ENCODE assay signal across 10 cellular contexts in genomic region chr10:79984851-79985250, GRCh38. TPM values are rescaled to one million over a fixed set of nuclear protein-coding genes. Genes with fewer than 3 reads are reported as not detected.
DNase-seq lines count a peak whose midpoint lies in the region; ATAC-seq and TF ChIP-seq lines count a peak whose summit lies in the region.
"Had no signal": no experiment of that assay in that cellular context is flagged by ENCODE, and none has a peak within 500 bp of the region (broad histone marks: within the 10 kb centered on the region; RNA-seq: fewer than 3 reads in every experiment).

No MANE protein-coding gene starts in this region.

- no peak overlapping the region for H2BK120ac ChIP-seq in mesendoderm (ENCODE audit: low read depth, low read length)

- WGBS in mesendoderm (ENCODE audit: extremely low coverage, insufficient coverage, low lambda C conversion rate), result no CpG with 5 or more reads among the region's 9 CpGs

- no peak overlapping the region for H3K4ac ChIP-seq in mesendoderm (ENCODE audit: low read depth, low read length)

- no peak overlapping the region for H3K4me2 ChIP-seq in mesendoderm (ENCODE audit: low read length)

- DNase-seq in NCI-H226 (peak; percentile 70), mesendoderm (peak; percentile 36), DMS153 treated with DMSO at 0.1 percent for 48 hours (lab: John Stamatoyannopoulos, UW; ENCODE audit: unreplicated experiment) (no peak), occipital lobe (lab: John Stamatoyannopoulos, UW) (no peak), KG1 (lab: John Stamatoyannopoulos, UW) (no peak), left ventricle myocardium inferior (no peak)
- DNase-seq: NCI-H1694 treated with DMSO at 0.1 percent for 48 hours had no signal

- no peak overlapping the region for H3K56ac ChIP-seq in mesendoderm (ENCODE audit: low read length)

- intact Hi-C loops in left ventricle myocardium inferior (cut with micrococcal nuclease), result no loop called here

- H3K27me3 ChIP-seq in mesendoderm (ENCODE audit: insufficient read depth, low read length, poor library complexity) (no peaks in the 10 kb centered on the region), left ventricle myocardium inferior (ENCODE audit: low read depth) (peaks cover 62% of the 10 kb centered on the region)

- no peak overlapping the region for H3K27ac ChIP-seq in mesendoderm (ENCODE audit: low read depth, low read length)
- no peak overlapping the region for H3K27ac ChIP-seq in left ventricle myocardium inferior (replicated peaks)

- H2BK5ac ChIP-seq in mesendoderm (ENCODE audit: low read length), result no peak overlapping the region

- H2BK15ac ChIP-seq in mesendoderm (replicated peaks; ENCODE audit: low read depth), result no peak overlapping the region

- ATAC-seq in GM18502 (IDR thresholded peaks at IDR 0.05; ENCODE audit: poor library complexity, unreplicated experiment) (peak; percentile 78), GM21576 (IDR thresholded peaks at IDR 0.05; ENCODE audit: unreplicated experiment) (peak; percentile 79)

- H3K4me1 ChIP-seq in mesendoderm (ENCODE audit: control insufficient read depth, low read depth, low read length) (no peaks in the 10 kb centered on the region), left ventricle myocardium inferior (peaks cover 24% of the 10 kb centered on the region)

- no peak for TF ChIP-seq CTCF in left ventricle myocardium inferior (IDR thresholded peaks at IDR 0.05; ENCODE audit: borderline replicate concordance)

- no peak overlapping the region for H4K5ac ChIP-seq in mesendoderm (ENCODE audit: low read length)

- no peak overlapping the region for H3K18ac ChIP-seq in mesendoderm (ENCODE audit: low read length)

- no peak overlapping the region for H2AK5ac ChIP-seq in mesendoderm (ENCODE audit: low read length)

- H3K4me3 ChIP-seq in mesendoderm (ENCODE audit: low read length), result no peak overlapping the region
- H3K4me3 ChIP-seq in left ventricle myocardium inferior, result no peak overlapping the region
- H3K4me3 ChIP-seq: HAP-1 had no signal

- no peak overlapping the region for H3K9ac ChIP-seq in mesendoderm (ENCODE audit: low read length)

- no peak overlapping the region for H3K23ac ChIP-seq in mesendoderm (ENCODE audit: low read length)

- H3K9me3 ChIP-seq in left ventricle myocardium inferior (replicated peaks), result peaks cover 20% of the 10 kb centered on the region

- H3K79me2 ChIP-seq in mesendoderm (ENCODE audit: control insufficient read depth, insufficient read depth, low read length), result no peaks in the 10 kb centered on the region

- H3K36me3 ChIP-seq in mesendoderm (ENCODE audit: control insufficient read depth, insufficient read depth, low read length) (no peaks in the 10 kb centered on the region), left ventricle myocardium inferior (no peaks in the 10 kb centered on the region)
- H3K36me3 ChIP-seq: HAP-1 had no signal

- H3K79me1 ChIP-seq in mesendoderm (ENCODE audit: low read length), result no peaks in the 10 kb centered on the region

- H4K8ac ChIP-seq in mesendoderm (ENCODE audit: low read depth, low read length), result no peak overlapping the region

RNA-seq across cellular contexts. Expression of gene SFTPD, which starts 35.9 kb away (rescaled TPM):
- 1.00 TPM for polyA plus RNA-seq in mesendoderm (2013, experiment 1 of 2)
- polyA plus RNA-seq in mesendoderm (2013, experiment 2 of 2), result 0.84 TPM
- 0.62 TPM for total RNA-seq in occipital lobe
- 0.49 TPM for total RNA-seq in left ventricle myocardium inferior

Comparison
In these comparisons a context has a peak if more than half of its experiments do, and no peak if none do; other contexts are left out.
1. DNase-seq: peak in NCI-H226 (single experiment) and mesendoderm (single experiment); none in DMS153 treated with DMSO at 0.1 percent for 48 hours (single experiment), occipital lobe (single experiment), KG1 (single experiment) and left ventricle myocardium inferior (single experiment).